In the genomic region with DNA sequence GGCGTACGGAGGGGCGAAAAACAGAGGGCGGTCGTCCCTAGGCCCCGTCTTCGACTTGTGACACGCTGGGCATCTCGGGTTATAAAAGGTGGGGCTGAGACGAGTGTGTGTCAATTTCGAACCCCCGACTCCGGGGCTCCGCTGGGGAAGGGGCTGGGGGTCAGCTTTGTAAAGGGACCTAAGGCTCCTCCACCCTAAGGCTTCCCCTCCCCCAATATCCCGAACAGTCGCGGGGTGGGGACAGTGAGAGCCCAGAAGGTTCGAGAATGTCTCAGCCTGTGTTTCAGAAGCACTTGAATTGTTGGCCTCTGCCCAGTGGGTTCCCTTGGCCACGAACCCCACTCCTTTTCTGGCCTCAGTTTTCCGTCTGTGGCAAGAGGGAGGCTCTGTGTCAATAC, we compare ENCODE assay signal across 7 cellular contexts. TPM values are rescaled to one million over a fixed set of nuclear protein-coding genes. Genes with fewer than 3 reads are reported as not detected.
DNase-seq lines count a peak whose midpoint lies in the region; ATAC-seq, FAIRE-seq and TF ChIP-seq lines count a peak whose summit lies in the region.

No MANE protein-coding gene starts in this region.

- H3K4me1 Mint-ChIP-seq in GM23338 (peaks cover 17% of the 10 kb centered on the region), T-helper 17 cell (peaks cover 28% of the 10 kb centered on the region)

- CTCF ChIA-PET in endothelial cell of umbilical vein (lab: Charles Lee) (interaction anchor here (1.4 kb wide), 2 partner anchors 13 to 66 kb away, joined by 5 to 7 read pairs; a partner anchor contains a TSS), GM10248 (lab: Yijun Ruan, JAX) (no interaction called here)

- peaks cover 23% of the 10 kb centered on the region; the same call in 1 of the 2 replicates for H3F3A ChIP-seq in GM23338 (replicated peaks; ENCODE audit: low read depth)

- peaks cover 14% of the 10 kb centered on the region for H4K20me1 ChIP-seq in GM23338 (replicated peaks; ENCODE audit: insufficient read depth)
- no peaks in the 10 kb centered on the region for H4K20me1 ChIP-seq in endothelial cell of umbilical vein (replicated peaks; ENCODE audit: control insufficient read depth, extremely low read depth, insufficient read depth, low read length)

- H3K36me3 ChIP-seq in GM23338 (ENCODE audit: insufficient read depth) (peaks cover 16% of the 10 kb centered on the region; the same call in 1 of the 2 replicates), endothelial cell of umbilical vein (ENCODE audit: control insufficient read depth in 2 of 2, extremely low read depth in 1 of 2, insufficient read depth in 2 of 2, low read length in 2 of 2) (peaks cover 0 to 18% of the 10 kb centered on the region in 2 experiments), muscle layer of colon (ENCODE audit: insufficient read depth, low read length) (peaks cover 18% of the 10 kb centered on the region)

- TF ChIP-seq CTCF in GM23338 (conservative IDR thresholded peaks at IDR 0.05; ENCODE audit: low read depth in 2 of 2) (no peak), endothelial cell of umbilical vein (IDR thresholded peaks at IDR 0.05; ENCODE audit: extremely low read depth in 1 of 2, insufficient read depth in 1 of 2, low read depth in 1 of 2, low read length in 2 of 2) (no peak), GM10248 (IDR thresholded peaks at IDR 0.05; ENCODE audit: control extremely low read depth, extremely low read depth, low read depth, missing control alignments) (no peak)

- H3K27me3 ChIP-seq in GM23338 (ENCODE audit: insufficient read depth): no peaks in the 10 kb centered on the region
- H3K27me3 ChIP-seq in endothelial cell of umbilical vein (ENCODE audit: control insufficient read depth in 2 of 2, insufficient read depth in 2 of 2, low read length in 2 of 2): no peaks in the 10 kb centered on the region
- no peaks in the 10 kb centered on the region for H3K27me3 ChIP-seq in muscle layer of colon (ENCODE audit: control insufficient read depth in 1 of 2, insufficient read depth in 2 of 2, low read length in 2 of 2)

- no peak overlapping the region for H2AFZ ChIP-seq in GM23338
- H2AFZ ChIP-seq in endothelial cell of umbilical vein (ENCODE audit: low read depth, low read length): peak overlapping the region; percentile 96

- H3K4me1 ChIP-seq in GM23338 (ENCODE audit: insufficient read depth) (peaks cover 7% of the 10 kb centered on the region; the same call in 1 of the 2 replicates), endothelial cell of umbilical vein (ENCODE audit: control insufficient read depth, extremely low read depth, insufficient read depth, low read length) (peaks cover 14% of the 10 kb centered on the region), muscle layer of colon (ENCODE audit: insufficient read depth, low read length) (peaks cover 26% of the 10 kb centered on the region)

- H3K4me3 ChIP-seq in GM23338: peak overlapping the region; percentile 98
- peak overlapping the region; percentile 85 to 93 (median 89) for H3K4me3 ChIP-seq in endothelial cell of umbilical vein (replicated peaks in 1 of 3; ENCODE audit: insufficient read depth in 1 of 3, low read depth in 1 of 3, low read length in 3 of 3)
- H3K4me3 ChIP-seq in muscle layer of colon (ENCODE audit: low read depth in 1 of 2, low read length in 2 of 2): peak overlapping the region; percentile 93 to 94

- intact Hi-C loops in endothelial cell of umbilical vein (cut with micrococcal nuclease): loop anchor here (1.0 kb wide), 1 partner anchor 13 kb away; no protein-coding TSS in a partner anchor

- FAIRE-seq in endothelial cell of umbilical vein (lab: Jason Lieb, UNC): no peak

- BruUV-seq in endothelial cell of umbilical vein (replicated peaks; lab: Mats Ljungman, UMichigan): TSS peak; percentile 67

- POLR2A ChIA-PET in endothelial cell of umbilical vein (lab: Charles Lee) (no interaction called here), GM10248 (lab: Yijun Ruan, JAX) (no interaction called here)

- ATAC-seq in GM23338 (peak; percentile 12), T-helper 17 cell (peak; percentile 10), GM18498 (IDR thresholded peaks at IDR 0.05; ENCODE audit: unreplicated experiment) (no peak)

- H3K27me3 Mint-ChIP-seq in GM23338 (ENCODE audit: insufficient read depth, low read depth, poor library complexity) (peaks cover 25% of the 10 kb centered on the region), T-helper 17 cell (no peaks in the 10 kb centered on the region)

- no peak for TF ChIP-seq POLR2A in endothelial cell of umbilical vein (IDR thresholded peaks at IDR 0.05; ENCODE audit: low read depth, low read length)

- H3K9ac ChIP-seq in endothelial cell of umbilical vein (replicated peaks; ENCODE audit: extremely low read depth, insufficient read depth, low read length) (peak overlapping the region; percentile 93), muscle layer of colon (ENCODE audit: low read length) (peak overlapping the region; percentile 73)

- no peaks in the 10 kb centered on the region for H3K9me1 ChIP-seq in endothelial cell of umbilical vein (replicated peaks; ENCODE audit: control insufficient read depth, extremely low read depth, insufficient read depth, low read length)

- H3K36me3 Mint-ChIP-seq in GM23338 (ENCODE audit: low read depth) (peaks cover 46% of the 10 kb centered on the region), T-helper 17 cell (ENCODE audit: low read depth) (peaks cover 6% of the 10 kb centered on the region)

- H3K79me2 ChIP-seq in GM23338 (replicated peaks; ENCODE audit: insufficient read depth): peaks cover 33% of the 10 kb centered on the region
- peaks cover 30% of the 10 kb centered on the region for H3K79me2 ChIP-seq in endothelial cell of umbilical vein (ENCODE audit: control insufficient read depth, insufficient read depth, low read length)

- no peaks in the 10 kb centered on the region for H3K9me2 ChIP-seq in GM23338 (ENCODE audit: insufficient read depth)

- H3K4me3 Mint-ChIP-seq in GM23338: peak overlapping the region; percentile 90
- peak overlapping the region; percentile 97 for H3K4me3 Mint-ChIP-seq in T-helper 17 cell

- H3K4me2 ChIP-seq in GM23338 (peak overlapping the region; percentile 97), endothelial cell of umbilical vein (ENCODE audit: insufficient read depth, low read length) (peak overlapping the region; percentile 96)

- H3K9me3 Mint-ChIP-seq in GM23338: no peaks in the 10 kb centered on the region

- H3K27ac ChIP-seq in GM23338 (ENCODE audit: low read depth): peak overlapping the region; percentile 98
- H3K27ac ChIP-seq in endothelial cell of umbilical vein (ENCODE audit: insufficient read depth, low read depth, low read length): peak overlapping the region; percentile 95
- H3K27ac ChIP-seq in muscle layer of colon (ENCODE audit: low read depth, low read length): peak overlapping the region; percentile 89

- dilution Hi-C loops in endothelial cell of umbilical vein (cut with MboI; ENCODE audit: extremely low pct_ligation_motif_present, low sequenced_read_pairs): no loop called here

- H3K27ac Mint-ChIP-seq in GM23338 (peak overlapping the region; percentile 84), T-helper 17 cell (peak overlapping the region; percentile 91)

- H3K9me3 ChIP-seq in T-helper 17 cell (ENCODE audit: control insufficient read depth, low read length, poor library complexity, severe bottlenecking) (no peaks in the 10 kb centered on the region), endothelial cell of umbilical vein (replicated peaks; ENCODE audit: control insufficient read depth, insufficient read depth, low read length) (no peaks in the 10 kb centered on the region), muscle layer of colon (ENCODE audit: low read length) (no peaks in the 10 kb centered on the region)

- DNase-seq in GM23338 (ENCODE audit: low spot score): no peak
- no peak for DNase-seq in T-helper 17 cell
- peak; percentile 34 for DNase-seq in endothelial cell of umbilical vein (ENCODE audit: low read depth, low spot score)
- no peak for DNase-seq in GM10248 (ENCODE audit: extremely low spot score)
- DNase-seq in DMS114 treated with DMSO at 0.1 percent for 48 hours (lab: John Stamatoyannopoulos, UW; ENCODE audit: unreplicated experiment): no peak

RNA-seq across cellular contexts. Expression of a gene that starts 0.5 kb away (rescaled TPM):
- total RNA-seq in GM23338 (2014; rRNA removed; shearing (Covaris generic)): 524 and 558 TPM in 2 replicates
- polyA plus RNA-seq in GM23338 (2016; fragmentation: Nextera tagmentation; extraction: Ambion mirVana) (811 and 820 TPM in 2 replicates), endothelial cell of umbilical vein (613 and 629 TPM in 2 replicates)
- total RNA-seq in T-helper 17 cell (100 to 1,000 TPM in 1 of 2 donors, 10 to 100 TPM in 1; 89.5 to 101 TPM), endothelial cell of umbilical vein (220 and 316 TPM in 2 replicates)
- polyA plus RNA-seq in endothelial cell of umbilical vein (2011; cell fraction: cytosol; rRNA removed): 541 and 597 TPM in 2 replicates
- 179 and 190 TPM in 2 replicates for polyA plus RNA-seq in endothelial cell of umbilical vein (2011; cell fraction: nucleus; rRNA removed)
- polyA plus RNA-seq in endothelial cell of umbilical vein (2012): 307 and 370 TPM in 2 replicates
- 118 and 129 TPM in 2 replicates for polyA minus RNA-seq in endothelial cell of umbilical vein
- polyA minus RNA-seq in endothelial cell of umbilical vein (2011; cell fraction: cytosol; rRNA and poly(A)+ RNA removed): 45.0 TPM
- polyA minus RNA-seq in endothelial cell of umbilical vein (2011; cell fraction: nucleus; rRNA and poly(A)+ RNA removed): 24.9 and 26.5 TPM in 2 replicates

RNA-seq across cellular contexts. Expression of a gene that starts 25.4 kb away (rescaled TPM):
- 0.19 and 0.28 TPM in 2 replicates for total RNA-seq in GM23338 (2014; rRNA removed; shearing (Covaris generic))
- polyA plus RNA-seq in GM23338 (2016; fragmentation: Nextera tagmentation; extraction: Ambion mirVana) (0.14 TPM in 1 of 2 replicates, not detected in the other), endothelial cell of umbilical vein (not detected in 2 replicates)
- total RNA-seq in T-helper 17 cell (not detected), endothelial cell of umbilical vein (not detected in 2 replicates)
- not detected in 2 replicates for polyA plus RNA-seq in endothelial cell of umbilical vein (2011; cell fraction: cytosol; rRNA removed)
- not detected in 2 replicates for polyA plus RNA-seq in endothelial cell of umbilical vein (2011; cell fraction: nucleus; rRNA removed)
- not detected in 2 replicates for polyA plus RNA-seq in endothelial cell of umbilical vein (2012)
- polyA minus RNA-seq in endothelial cell of umbilical vein: not detected in 2 replicates
- not detected for polyA minus RNA-seq in endothelial cell of umbilical vein (2011; cell fraction: cytosol; rRNA and poly(A)+ RNA removed)
- not detected in 2 replicates for polyA minus RNA-seq in endothelial cell of umbilical vein (2011; cell fraction: nucleus; rRNA and poly(A)+ RNA removed)

RNA-seq across cellular contexts. Expression of a gene that starts 33.6 kb away (rescaled TPM):
- 151 and 167 TPM in 2 replicates for total RNA-seq in GM23338 (2014; rRNA removed; shearing (Covaris generic))
- polyA plus RNA-seq in GM23338 (2016; fragmentation: Nextera tagmentation; extraction: Ambion mirVana): 192 and 211 TPM in 2 replicates
- 100 to 1,000 TPM; 742 to 873 TPM for total RNA-seq in T-helper 17 cell
- total RNA-seq in endothelial cell of umbilical vein: 150 and 189 TPM in 2 replicates
- 119 and 127 TPM in 2 replicates for polyA plus RNA-seq in endothelial cell of umbilical vein
- 147 and 201 TPM in 2 replicates for polyA plus RNA-seq in endothelial cell of umbilical vein (2011; cell fraction: cytosol; rRNA removed)
- 100 and 102 TPM in 2 replicates for polyA plus RNA-seq in endothelial cell of umbilical vein (2011; cell fraction: nucleus; rRNA removed)
- 170 and 319 TPM in 2 replicates for polyA plus RNA-seq in endothelial cell of umbilical vein (2012)
- 49.1 and 63.5 TPM in 2 replicates for polyA minus RNA-seq in endothelial cell of umbilical vein
- polyA minus RNA-seq in endothelial cell of umbilical vein (2011; cell fraction: cytosol; rRNA and poly(A)+ RNA removed): 124 TPM
- 40.5 and 45.3 TPM in 2 replicates for polyA minus RNA-seq in endothelial cell of umbilical vein (2011; cell fraction: nucleus; rRNA and poly(A)+ RNA removed)

RNA-seq across cellular contexts. Expression of a gene that starts 42.8 kb away (rescaled TPM):
- not detected in 2 replicates for total RNA-seq in GM23338 (2014; rRNA removed; shearing (Covaris generic))
- 0.07 and 0.15 TPM in 2 replicates for polyA plus RNA-seq in GM23338 (2016; fragmentation: Nextera tagmentation; extraction: Ambion mirVana)
- not detected for total RNA-seq in T-helper 17 cell
- not detected in 2 replicates for total RNA-seq in endothelial cell of umbilical vein
- not detected in 2 replicates for polyA plus RNA-seq in endothelial cell of umbilical vein
- polyA plus RNA-seq in endothelial cell of umbilical vein (2011; cell fraction: cytosol; rRNA removed): not detected in 2 replicates
- polyA plus RNA-seq in endothelial cell of umbilical vein (2011; cell fraction: nucleus; rRNA removed): not detected in 2 replicates
- not detected in 2 replicates for polyA plus RNA-seq in endothelial cell of umbilical vein (2012)
- polyA minus RNA-seq in endothelial cell of umbilical vein: not detected in 2 replicates
- polyA minus RNA-seq in endothelial cell of umbilical vein (2011; cell fraction: cytosol; rRNA and poly(A)+ RNA removed): not detected
- not detected in 2 replicates for polyA minus RNA-seq in endothelial cell of umbilical vein (2011; cell fraction: nucleus; rRNA and poly(A)+ RNA removed)
